In genomic region chr7:36951257-36951697, GRCh38 we compare ENCODE assay signal across 10 cellular contexts.
DNase-seq lines count a peak whose midpoint lies in the region; ATAC-seq and TF ChIP-seq lines count a peak whose summit lies in the region.
"Had no signal": no experiment of that assay in that cellular context is flagged by ENCODE, and none has a peak within 500 bp of the region (broad histone marks: within the 10 kb centered on the region; RNA-seq: fewer than 3 reads in every experiment).

No MANE protein-coding gene starts in this region.

- H3K27ac ChIP-seq in trophoblast cell (ENCODE audit: low read depth, low read length) (no peak overlapping the region), mesendoderm (ENCODE audit: low read depth, low read length) (no peak overlapping the region)

- H2BK120ac ChIP-seq in trophoblast cell (ENCODE audit: insufficient read depth, low read length, poor library complexity) (no peak overlapping the region), mesendoderm (ENCODE audit: low read depth, low read length) (no peak overlapping the region)

- no peak overlapping the region for H3K56ac ChIP-seq in mesendoderm (ENCODE audit: low read length)

- WGBS in trophoblast cell (ENCODE audit: extremely low coverage, insufficient coverage, insufficient read length) = no CpG with 5 or more reads among the region's 3 CpGs
- no CpG with 5 or more reads among the region's 3 CpGs for WGBS in mesendoderm (ENCODE audit: extremely low coverage, insufficient coverage, low lambda C conversion rate)

- H4K91ac ChIP-seq in trophoblast cell (ENCODE audit: low read depth, low read length) = no peak overlapping the region

- H2BK15ac ChIP-seq in mesendoderm (replicated peaks; ENCODE audit: low read depth) = no peak overlapping the region

- H3K23ac ChIP-seq in trophoblast cell (ENCODE audit: low read length) (no peak overlapping the region), mesendoderm (ENCODE audit: low read length) (no peak overlapping the region)

- H3K79me2 ChIP-seq in trophoblast cell (ENCODE audit: control insufficient read depth, insufficient read depth, low read length, poor library complexity) (no peaks in the 10 kb centered on the region), mesendoderm (ENCODE audit: control insufficient read depth, insufficient read depth, low read length) (no peaks in the 10 kb centered on the region)

- no peak overlapping the region for H4K8ac ChIP-seq in trophoblast cell (ENCODE audit: low read depth, low read length)
- no peak overlapping the region for H4K8ac ChIP-seq in mesendoderm (ENCODE audit: low read depth, low read length)

- H4K5ac ChIP-seq in mesendoderm (ENCODE audit: low read length) = no peak overlapping the region

- H3K18ac ChIP-seq in trophoblast cell (ENCODE audit: low read length) (no peak overlapping the region), mesendoderm (ENCODE audit: low read length) (no peak overlapping the region)

- H2AK5ac ChIP-seq in trophoblast cell (ENCODE audit: low read length) = no peak overlapping the region
- H2AK5ac ChIP-seq in mesendoderm (ENCODE audit: low read length) = no peak overlapping the region

- peaks cover 2 to 5% of the 10 kb centered on the region in 2 experiments for H3K4me1 ChIP-seq in trophoblast cell (ENCODE audit: control insufficient read depth in 1 of 2, insufficient read depth in 2 of 2, low read length in 2 of 2)
- H3K4me1 ChIP-seq in mesendoderm (ENCODE audit: control insufficient read depth, low read depth, low read length) = peaks cover 2% of the 10 kb centered on the region

- H3K79me1 ChIP-seq in trophoblast cell (ENCODE audit: low read length) (no peaks in the 10 kb centered on the region), mesendoderm (ENCODE audit: low read length) (no peaks in the 10 kb centered on the region)

- H3K36me3 ChIP-seq in trophoblast cell (ENCODE audit: control insufficient read depth in 1 of 2, insufficient read depth in 2 of 2, low read length in 2 of 2) (peaks cover 0 to 6% of the 10 kb centered on the region in 2 experiments), mesendoderm (ENCODE audit: control insufficient read depth, insufficient read depth, low read length) (no peaks in the 10 kb centered on the region)

- H3K27me3 ChIP-seq in trophoblast cell (ENCODE audit: insufficient read depth, low read length) = no peaks in the 10 kb centered on the region
- no peaks in the 10 kb centered on the region for H3K27me3 ChIP-seq in mesendoderm (ENCODE audit: insufficient read depth, low read length, poor library complexity)

- H2BK5ac ChIP-seq in trophoblast cell (ENCODE audit: low read depth, low read length, poor library complexity) (no peak overlapping the region), mesendoderm (ENCODE audit: low read length) (no peak overlapping the region)

- peak; percentile 95 for ATAC-seq in GM19395 (IDR thresholded peaks at IDR 0.05; ENCODE audit: unreplicated experiment)
- ATAC-seq in HG02885 (IDR thresholded peaks at IDR 0.05; ENCODE audit: poor library complexity, unreplicated experiment) = peak; percentile 94

- H3K9ac ChIP-seq in trophoblast cell (ENCODE audit: low read length) = no peak overlapping the region
- no peak overlapping the region for H3K9ac ChIP-seq in mesendoderm (ENCODE audit: low read length)

- no peaks in the 10 kb centered on the region for H3K9me3 ChIP-seq in trophoblast cell (ENCODE audit: insufficient read depth, low read depth, low read length)

- H3K4me2 ChIP-seq in trophoblast cell (ENCODE audit: low read length) (no peak overlapping the region), mesendoderm (ENCODE audit: low read length) (no peak overlapping the region)

- H3K4ac ChIP-seq in trophoblast cell (ENCODE audit: low read depth, low read length) (no peak overlapping the region), mesendoderm (ENCODE audit: low read depth, low read length) (no peak overlapping the region)

- H2BK12ac ChIP-seq in trophoblast cell (ENCODE audit: low read length) = no peak overlapping the region

- peak; percentile 91 for DNase-seq in GM12865 (ENCODE audit: low read depth)
- peak; percentile 22 for DNase-seq in NAMALWA (ENCODE audit: low spot score)
- no peak for DNase-seq in trophoblast cell
- DNase-seq in NCI-H446 (lab: John Stamatoyannopoulos, UW) = no peak
- no peak for DNase-seq in mesendoderm
- DNase-seq in HUDEP-2 (lab: John Stamatoyannopoulos, UW; ENCODE audit: unreplicated experiment in 76 of 76) = no peak
- DNase-seq: NK-92 treated with Interleukin-12 subunit alpha and Interleukin-12 subunit beta, amount 100 ng/mL, for 24 hours; stimulated activated CD4-positive, alpha-beta T cell treated with anti-CD3 and anti-CD28 coated beads, Interleukin-4, amount 100 ng/mL, for 24 hours had no signal

- H3K4me3 ChIP-seq in GM12865 (ENCODE audit: low read depth, low read length) = peak overlapping the region; percentile 44
- H3K4me3 ChIP-seq in trophoblast cell (ENCODE audit: low read depth, low read length) = no peak overlapping the region
- no peak overlapping the region for H3K4me3 ChIP-seq in mesendoderm (ENCODE audit: low read length)

- TF ChIP-seq CTCF in GM12865 (IDR thresholded peaks at IDR 0.05; ENCODE audit: insufficient read depth, low read depth, low read length, missing control alignments) = no peak

- H2AFZ ChIP-seq in trophoblast cell (ENCODE audit: insufficient read depth, low read length, poor library complexity) = no peak overlapping the region

- H3K14ac ChIP-seq in trophoblast cell (ENCODE audit: low read length) = no peak overlapping the region

- no peak overlapping the region for H4K12ac ChIP-seq in trophoblast cell (ENCODE audit: low read depth, low read length)

Comparison
In these comparisons a context has a peak if more than half of its experiments do, and no peak if none do; other contexts are left out.
1. DNase-seq: peak in GM12865 (single experiment) and NAMALWA (single experiment); none in trophoblast cell (0 of 2), NCI-H446 (0 of 2), mesendoderm (single experiment) and HUDEP-2 (0 of 76).